ENCODE assay signal across 22 cellular contexts in genomic region chr1:114610546-114611245, GRCh38. TPM values are rescaled to one million over a fixed set of nuclear protein-coding genes. Genes with fewer than 3 reads are reported as not detected.
DNase-seq lines count a peak whose midpoint lies in the region; TF ChIP-seq lines count a peak whose summit lies in the region.
"Had no signal": no experiment of that assay in that cellular context is flagged by ENCODE, and none has a peak within 500 bp of the region (broad histone marks: within the 10 kb centered on the region; RNA-seq: fewer than 3 reads in every experiment).

No MANE protein-coding gene starts in this region.

- DNase-seq in DMS53 (lab: John Stamatoyannopoulos, UW) (peak; percentile 18), DMS53 treated with DMSO at 0.1 percent for 48 hours (lab: John Stamatoyannopoulos, UW; ENCODE audit: unreplicated experiment) (no peak), amniotic epithelial cell (ENCODE audit: low read depth) (peak; percentile 37), fibroblast of the conjunctiva (ENCODE audit: low read depth) (peak; percentile 9), type B pancreatic cell (ENCODE audit: extremely low spot score, unreplicated experiment) (no peak), tibial nerve (ENCODE audit: low spot score in 2 of 2) (no peak), cortex of kidney (lab: John Stamatoyannopoulos, UW) (no peak), kidney glomerular epithelial cell (lab: John Stamatoyannopoulos, UW) (no peak)
- DNase-seq: activated B cell treated with CpG ODN at 0.5 μM for 24 hours; activated naive CD4-positive, alpha-beta T cell; CD4-positive, CD25-positive, alpha-beta regulatory T cell; effector memory CD8-positive, alpha-beta T cell; GDM1; heart left ventricle; left cardiac atrium; NCI-H1105; NCI-H524; Peyer's patch; posterior cingulate gyrus; T-cell; thyroid gland had no signal

- H3K9me3 Mint-ChIP-seq in type B pancreatic cell: no peaks in the 10 kb centered on the region
- H3K9me3 Mint-ChIP-seq: activated B cell treated with CpG ODN at 0.5 μM for 24 hours; effector memory CD8-positive, alpha-beta T cell; IgD-negative memory B cell; T-cell had no signal

- H3K27ac Mint-ChIP-seq in type B pancreatic cell: peak overlapping the region; percentile 90
- H3K27ac Mint-ChIP-seq: activated B cell treated with CpG ODN at 0.5 μM for 24 hours; CD4-positive, CD25-positive, alpha-beta regulatory T cell; effector memory CD8-positive, alpha-beta T cell; IgD-negative memory B cell; T-cell had no signal

- H3K36me3 ChIP-seq in tibial nerve: peaks cover 0 to 45% (median 0%) of the 10 kb centered on the region in 3 donors
- H3K36me3 ChIP-seq: Peyer's patch, thyroid gland had no signal

- no peaks in the 10 kb centered on the region for H3K27me3 ChIP-seq in tibial nerve
- H3K27me3 ChIP-seq: heart left ventricle, Peyer's patch, thyroid gland had no signal

- no peaks in the 10 kb centered on the region for H3K4me1 Mint-ChIP-seq in type B pancreatic cell (ENCODE audit: unreplicated experiment)
- H3K4me1 Mint-ChIP-seq: activated B cell treated with CpG ODN at 0.5 μM for 24 hours; CD4-positive, CD25-positive, alpha-beta regulatory T cell; IgD-negative memory B cell; T-cell had no signal

- 93 to 96% methylated on average over 9 of the region's 9 CpGs for WGBS in tibial nerve, 2 donors

- H3K27me3 Mint-ChIP-seq in type B pancreatic cell: no peaks in the 10 kb centered on the region

- TF ChIP-seq EP300 in tibial nerve (IDR thresholded peaks at IDR 0.05): no peak

- no peaks in the 10 kb centered on the region for H3K4me1 ChIP-seq in tibial nerve
- H3K4me1 ChIP-seq: heart left ventricle, Peyer's patch, thyroid gland had no signal

- no peaks in the 10 kb centered on the region for H3K9me3 ChIP-seq in tibial nerve
- H3K9me3 ChIP-seq: heart left ventricle, Peyer's patch, thyroid gland had no signal

- no peak overlapping the region for H3K4me3 ChIP-seq in tibial nerve
- H3K4me3 ChIP-seq: heart left ventricle, Peyer's patch, thyroid gland had no signal

- TF ChIP-seq POLR2A in tibial nerve (IDR thresholded peaks at IDR 0.05): no peak

- TF ChIP-seq CTCF in type B pancreatic cell (conservative IDR thresholded peaks at IDR 0.05) (no peak), tibial nerve (IDR thresholded peaks at IDR 0.05) (no peak)

- no peak overlapping the region for H3K4me3 Mint-ChIP-seq in type B pancreatic cell
- H3K4me3 Mint-ChIP-seq: activated B cell treated with CpG ODN at 0.5 μM for 24 hours; CD4-positive, CD25-positive, alpha-beta regulatory T cell; effector memory CD8-positive, alpha-beta T cell; IgD-negative memory B cell; T-cell had no signal

- peaks cover 3% of the 10 kb centered on the region for H3K36me3 Mint-ChIP-seq in type B pancreatic cell
- H3K36me3 Mint-ChIP-seq: CD4-positive, CD25-positive, alpha-beta regulatory T cell; IgD-negative memory B cell; T-cell had no signal

- no peak overlapping the region for H3K27ac ChIP-seq in tibial nerve
- H3K27ac ChIP-seq: heart left ventricle, Peyer's patch, thyroid gland had no signal

RNA-seq across cellular contexts. Expression of gene BCAS2, which starts 29.3 kb away (rescaled TPM):
- total RNA-seq in type B pancreatic cell (ENCODE audit: low replicate concordance) (42.2 and 45.5 TPM in 2 replicates), tibial nerve (10 to 100 TPM; 25.8 to 35.4 (median 28.4) TPM)

RNA-seq across cellular contexts. Expression of gene DENND2C, which starts 59.2 kb away (rescaled TPM):
- 3.6 and 8.8 TPM in 2 replicates for total RNA-seq in type B pancreatic cell (ENCODE audit: low replicate concordance)
- 1 to 10 TPM; 2.4 to 4.5 (median 3.3) TPM for total RNA-seq in tibial nerve

Comparison
In these comparisons a context has a peak if more than half of its experiments do, and no peak if none do; other contexts are left out.
1. DNase-seq: peak in DMS53 (single experiment), amniotic epithelial cell (single experiment) and fibroblast of the conjunctiva (single experiment); none in DMS53 treated with DMSO at 0.1 percent for 48 hours (single experiment), type B pancreatic cell (single experiment), tibial nerve (0 of 2), cortex of kidney (single experiment) and kidney glomerular epithelial cell (single experiment).